ENCODE assay signal across 11 cellular contexts in the genomic region with DNA sequence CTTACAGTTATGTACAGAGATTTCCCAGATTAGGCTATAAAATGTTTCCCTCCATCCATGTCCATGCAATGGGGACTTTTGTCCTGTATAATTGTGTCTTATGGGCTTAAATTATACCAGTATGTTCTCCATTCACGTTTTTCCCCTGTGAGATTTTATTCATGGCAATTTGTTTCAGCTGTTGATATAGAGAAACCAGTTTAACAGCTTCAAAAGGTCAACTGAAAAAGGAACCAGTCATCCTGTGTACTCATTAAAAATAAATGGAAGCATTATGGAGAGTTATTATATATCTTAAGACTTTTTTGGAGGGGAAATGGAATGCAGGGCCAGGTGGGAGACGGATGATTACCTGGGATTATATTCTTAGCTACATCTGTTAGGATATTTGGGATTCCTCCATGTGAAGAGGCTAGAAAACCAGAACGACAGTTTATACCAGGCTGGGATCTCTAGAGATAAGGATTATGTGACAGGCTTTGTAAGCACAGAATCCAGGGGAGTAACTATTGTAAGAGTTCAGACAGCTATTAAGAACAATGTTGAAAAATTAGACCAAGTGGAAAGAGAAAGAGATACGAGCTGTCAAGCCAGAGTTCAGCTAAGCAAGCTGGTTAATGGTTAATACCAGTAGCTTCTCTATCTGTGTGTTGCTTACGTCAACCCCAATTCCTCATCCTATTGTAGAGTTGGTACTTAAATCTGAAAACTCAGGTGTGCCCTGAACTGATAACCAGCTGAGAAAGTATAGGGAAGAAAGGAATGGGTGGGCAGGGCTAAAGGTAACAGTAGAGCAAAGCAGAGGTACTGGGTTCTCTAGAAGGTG. TPM values are rescaled to one million over a fixed set of nuclear protein-coding genes. Genes with fewer than 3 reads are reported as not detected.
DNase-seq lines count a peak whose midpoint lies in the region; ATAC-seq, FAIRE-seq and TF ChIP-seq lines count a peak whose summit lies in the region.
"Had no signal": no experiment of that assay in that cellular context is flagged by ENCODE, and none has a peak within 500 bp of the region (broad histone marks: within the 10 kb centered on the region; RNA-seq: fewer than 3 reads in every experiment).

No MANE protein-coding gene starts in this region.

- H3K27me3 ChIP-seq in uterus (no peaks in the 10 kb centered on the region), testis (no peaks in the 10 kb centered on the region)

- TF ChIP-seq CTCF in uterus (IDR thresholded peaks at IDR 0.05) (no peak), testis (IDR thresholded peaks at IDR 0.05) (no peak)

- H3K4me1 ChIP-seq in uterus (no peaks in the 10 kb centered on the region), testis (peaks cover 7% of the 10 kb centered on the region)

- H3K9me3 ChIP-seq in uterus, result no peaks in the 10 kb centered on the region
- no peaks in the 10 kb centered on the region for H3K9me3 ChIP-seq in testis

- H3K4me3 ChIP-seq in uterus (no peak overlapping the region), testis (no peak overlapping the region)

- WGBS in testis, 2 donors, result 53 to 66% methylated on average over 5 of the region's 5 CpGs

- no peak for TF ChIP-seq POLR2A in uterus (IDR thresholded peaks at IDR 0.05)
- no peak for TF ChIP-seq POLR2A in testis (IDR thresholded peaks at IDR 0.05)

- H3K27ac ChIP-seq in uterus (no peak overlapping the region), testis (no peak overlapping the region)

- H3K36me3 ChIP-seq in uterus (no peaks in the 10 kb centered on the region), testis (ENCODE audit: low read depth, missing control alignments) (no peaks in the 10 kb centered on the region)

- peak; percentile 18 for DNase-seq in DMS153 treated with DMSO at 0.1 percent for 48 hours (lab: John Stamatoyannopoulos, UW; ENCODE audit: unreplicated experiment)
- no peak for DNase-seq in uterus
- DNase-seq in testis, result no peak
- DNase-seq in activated T-cell treated with anti-CD3 and anti-CD28 coated beads, Interleukin-2, amount 50 U/mL, for 1 hour, result no peak
- DNase-seq: activated CD4-positive, alpha-beta T cell treated with anti-CD3 and anti-CD28 coated beads, Interleukin-2, amount 50 U/mL, for 1 hour; NCI-H2029 treated with DMSO at 0.1 percent for 48 hours; stimulated activated naive CD4-positive, alpha-beta T cell treated with Interleukin-2 at 50 U/mL for 16 hours had no signal

- ATAC-seq in GM19468 (IDR thresholded peaks at IDR 0.05; ENCODE audit: extremely low read depth, unreplicated experiment) (peak; percentile 46), HG03175 (IDR thresholded peaks at IDR 0.05; ENCODE audit: unreplicated experiment) (peak; percentile 68), GM19351 (IDR thresholded peaks at IDR 0.05; ENCODE audit: unreplicated experiment) (no peak)

- intact Hi-C loops in uterus (cut with DNase I; ENCODE audit: low total_unique reads), result no loop called here
- intact Hi-C loops in testis (cut with DNase I; ENCODE audit: low total_unique reads), result loop anchor here (5.0 kb wide), 1 partner anchor 48 kb away; no protein-coding TSS in a partner anchor

- FAIRE-seq in islet of Langerhans (lab: Jason Lieb, UNC), result peak; percentile 17

RNA-seq across cellular contexts. Expression of a gene that starts 12.4 kb away (rescaled TPM):
- total RNA-seq in uterus (10 to 100 TPM in 1 of 4 donors, 1 to 10 TPM in 3; 2.4 to 25.5 (median 7.9) TPM), testis (10 to 100 TPM; 14.8 to 22.5 TPM)
- polyA plus RNA-seq in testis (ENCODE audit: insufficient read depth, low read depth, low replicate concordance), result 9.1 TPM

RNA-seq across cellular contexts. Expression of a gene that starts 51.3 kb away (rescaled TPM):
- total RNA-seq in uterus (100 to 1,000 TPM in 1 of 4 donors, 10 to 100 TPM in 2, 1 to 10 TPM in 1; 6.4 to 120 (median 34.6) TPM), testis (100 to 1,000 TPM in 1 of 2 donors, 10 to 100 TPM in 1; 85.3 to 161 TPM)
- polyA plus RNA-seq in testis (ENCODE audit: insufficient read depth, low read depth, low replicate concordance), result 131 TPM
